Comparison of ENCODE assay signal across 20 cellular contexts in genomic region chr7:11935905-11936304, GRCh38.
"Had no signal": no experiment of that assay in that cellular context is flagged by ENCODE, and none has a peak within 500 bp of the region (broad histone marks: within the 10 kb centered on the region; RNA-seq: fewer than 3 reads in every experiment).

No MANE protein-coding gene starts in this region.

- H3K36me3 ChIP-seq: cardiac muscle cell, right atrium auricular region had no signal

- ATAC-seq: activated CD4-positive, CD25-positive, alpha-beta regulatory T cell treated with anti-CD3 and anti-CD28 coated beads, Interleukin-2, amount 50 U/mL, for 24 hours; esophagus mucosa; left ventricle myocardium superior; natural killer cell; stimulated activated naive CD8-positive, alpha-beta T cell treated with anti-CD3 and anti-CD28 coated beads, Interleukin-15, Interleukin-2, amounts not matched to agents 100 U/mL and 50 U/mL, for 24 hours had no signal

- H3K27me3 ChIP-seq: cardiac muscle cell, dorsolateral prefrontal cortex, right atrium auricular region had no signal

- H3K27ac ChIP-seq: cardiac muscle cell, dorsolateral prefrontal cortex, right atrium auricular region had no signal

- H3K4me1 ChIP-seq: right atrium auricular region had no signal

- FAIRE-seq: astrocyte, small intestine had no signal

- H3K4me3 ChIP-seq: cardiac muscle cell, dorsolateral prefrontal cortex, right atrium auricular region had no signal

- H3K9me3 ChIP-seq: right atrium auricular region had no signal

- DNase-seq: activated CD4-positive, alpha-beta T cell treated with anti-CD3 and anti-CD28 coated beads, Interleukin-2, amount 50 U/mL, for 1 hour; activated naive CD4-positive, alpha-beta T cell treated with anti-CD3 and anti-CD28 coated beads, Interleukin-2, amount 10 ng/mL, durations not matched to agents 7 days and 5 days; activated T-cell treated with anti-CD3 and anti-CD28 coated beads for 4 hours; dorsolateral prefrontal cortex; endodermal cell; glutamatergic neuron; kidney glomerular epithelial cell; left ventricle myocardium superior; mesendoderm; natural killer cell; nucleus accumbens; small intestine; stimulated activated CD4-positive, alpha-beta T cell treated with anti-CD3 and anti-CD28 coated beads, Interleukin-4, amount 100 ng/mL, for 24 hours; stimulated activated naive CD8-positive, alpha-beta T cell treated with anti-CD3 and anti-CD28 coated beads, Interleukin-15, Interleukin-2, amounts not matched to agents 100 U/mL and 50 U/mL, for 24 hours; trophoblast cell had no signal
